In the genomic region with DNA sequence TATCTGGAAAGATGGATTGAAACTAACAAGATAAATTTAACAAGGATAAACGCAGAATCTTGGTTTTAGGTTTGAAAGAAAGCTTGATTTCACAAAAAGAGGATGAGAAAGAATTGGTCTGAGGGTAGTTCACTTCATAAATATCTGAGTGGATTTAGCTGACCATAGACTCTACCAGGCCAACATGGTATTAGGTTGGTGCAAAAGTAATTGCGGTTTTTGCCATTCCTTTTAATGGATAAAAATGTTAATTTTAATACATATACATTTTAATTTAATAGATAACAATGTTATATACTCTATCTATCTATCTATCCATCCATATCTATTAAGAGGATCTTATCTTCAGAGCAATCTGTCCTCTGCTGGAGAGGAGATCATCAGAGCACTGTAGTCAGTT, we compare ENCODE assay signal across 29 cellular contexts.
"Had no signal": no experiment of that assay in that cellular context is flagged by ENCODE, and none has a peak within 500 bp of the region (broad histone marks: within the 10 kb centered on the region; RNA-seq: fewer than 3 reads in every experiment).

No MANE protein-coding gene starts in this region.

- DNase-seq: colonic mucosa; cortex of kidney; dermis blood vessel endothelial cell; dorsolateral prefrontal cortex; effector CD4-positive, alpha-beta T cell; effector CD8-positive, alpha-beta T cell; effector memory CD4-positive, alpha-beta T cell; effector memory CD8-positive, alpha-beta T cell; endodermal cell; erythroblast; esophagus squamous epithelium; foreskin fibroblast; foreskin keratinocyte; foreskin melanocyte; gastrocnemius medialis; glutamatergic neuron; head of caudate nucleus; heart left ventricle; heart right ventricle had no signal

- H2AFZ ChIP-seq: hepatocyte had no signal

- H3K27ac Mint-ChIP-seq: dendritic cell treated with granulocyte-macrophage colony-stimulating factor and Interleukin-4, amounts not matched to agents 40 ng/mL and 50 ng/mL, for 4 days; effector memory CD8-positive, alpha-beta T cell; endodermal cell had no signal

- H3K36me3 ChIP-seq: colonic mucosa, esophagus muscularis mucosa, esophagus squamous epithelium, gastrocnemius medialis, gastroesophageal sphincter, heart left ventricle, heart right ventricle had no signal

- ATAC-seq: effector memory CD8-positive, alpha-beta T cell; esophagus mucosa; foreskin keratinocyte; gastrocnemius medialis; gastroesophageal sphincter; heart left ventricle; heart right ventricle had no signal

- H3K4me2 ChIP-seq: hepatocyte had no signal

- FAIRE-seq: endometrium, endothelial cell of umbilical vein, frontal cortex had no signal

- H3K27me3 ChIP-seq: colonic mucosa, gastrocnemius medialis had no signal

- H3K79me2 ChIP-seq: hepatocyte had no signal

- H3K9me3 ChIP-seq: colonic mucosa, esophagus muscularis mucosa, esophagus squamous epithelium, gastrocnemius medialis, gastroesophageal sphincter, heart left ventricle, heart right ventricle had no signal

- H3K9me3 Mint-ChIP-seq: dendritic cell treated with granulocyte-macrophage colony-stimulating factor and Interleukin-4, amounts not matched to agents 40 ng/mL and 50 ng/mL, for 4 days; effector memory CD8-positive, alpha-beta T cell; endodermal cell had no signal

- H3K27ac ChIP-seq: colonic mucosa, coronary artery, dorsolateral prefrontal cortex, epithelial cell of prostate, esophagus muscularis mucosa, esophagus squamous epithelium, foreskin keratinocyte, gastrocnemius medialis, gastroesophageal sphincter, heart left ventricle, heart right ventricle, hepatocyte had no signal

- H3K4me3 ChIP-seq: colonic mucosa, coronary artery, dorsolateral prefrontal cortex, esophagus muscularis mucosa, esophagus squamous epithelium, gastrocnemius medialis, gastroesophageal sphincter, heart left ventricle, heart right ventricle, hepatocyte had no signal

- H3K4me1 ChIP-seq: colonic mucosa, esophagus muscularis mucosa, gastrocnemius medialis, gastroesophageal sphincter, heart left ventricle, heart right ventricle had no signal

- H3K4me3 Mint-ChIP-seq: dendritic cell treated with granulocyte-macrophage colony-stimulating factor and Interleukin-4, amounts not matched to agents 40 ng/mL and 50 ng/mL, for 4 days; effector memory CD8-positive, alpha-beta T cell; endodermal cell had no signal

- H3K27me3 Mint-ChIP-seq: dendritic cell treated with granulocyte-macrophage colony-stimulating factor and Interleukin-4, amounts not matched to agents 40 ng/mL and 50 ng/mL, for 4 days had no signal
